Comparison of ENCODE assay signal across 25 cellular contexts in genomic region chr20:997486-997885, GRCh38. TPM values are rescaled to one million over a fixed set of nuclear protein-coding genes. Genes with fewer than 3 reads are reported as not detected.
"Had no signal": no experiment of that assay in that cellular context is flagged by ENCODE, and none has a peak within 500 bp of the region (broad histone marks: within the 10 kb centered on the region; RNA-seq: fewer than 3 reads in every experiment).

No MANE protein-coding gene starts in this region.

- H3K4me3 ChIP-seq: coronary artery, dorsolateral prefrontal cortex, esophagus muscularis mucosa, gastroesophageal sphincter, heart right ventricle, left lung, lower lobe of right lung, mucosa of descending colon had no signal

- H3K36me3 ChIP-seq: esophagus muscularis mucosa, gastroesophageal sphincter, heart right ventricle, left lung, lower lobe of right lung had no signal

- DNase-seq: dermis blood vessel endothelial cell; dorsolateral prefrontal cortex; effector CD4-positive, alpha-beta T cell; effector memory CD4-positive, alpha-beta T cell; foreskin keratinocyte; heart right ventricle; hippocampal formation; left cardiac atrium; left lung; left ventricle myocardium superior; lower lobe of right lung; mesenchymal stem cell; mucosa of descending colon; naive B cell had no signal

- H3K9me3 Mint-ChIP-seq: mesothelial cell of epicardium had no signal

- H3K4me1 ChIP-seq: foreskin keratinocyte, heart right ventricle, left lung, lower lobe of right lung had no signal

- ATAC-seq: foreskin keratinocyte, gastroesophageal sphincter, heart right ventricle, left cardiac atrium, left lung, left ventricle myocardium superior, lower lobe of right lung, mucosa of descending colon had no signal

- H3K9me3 ChIP-seq: esophagus muscularis mucosa, gastroesophageal sphincter, heart right ventricle, left lung, lower lobe of right lung, mucosa of descending colon had no signal

- H3K36me3 Mint-ChIP-seq: mesothelial cell of epicardium had no signal

- H3K27ac Mint-ChIP-seq: mesothelial cell of epicardium, naive B cell had no signal

- H3K4me3 Mint-ChIP-seq: mesothelial cell of epicardium, naive B cell had no signal

- H3K27ac ChIP-seq: coronary artery, dorsolateral prefrontal cortex, esophagus muscularis mucosa, foreskin keratinocyte, gastroesophageal sphincter, heart right ventricle, left lung, lower lobe of right lung had no signal

RNA-seq across cellular contexts. Expression of gene RSPO4, which starts 4.6 kb away (rescaled TPM):
- total RNA-seq: dermis blood vessel endothelial cell, endothelial cell of umbilical vein, fibroblast of lung, fibroblast of villous mesenchyme, foreskin keratinocyte, lung microvascular endothelial cell, mesenteric fat pad, myocyte had no signal
- polyA plus RNA-seq: endothelial cell of umbilical vein, fibroblast of lung, keratinocyte had no signal
